ENCODE assay signal across 11 cellular contexts in the genomic region with DNA sequence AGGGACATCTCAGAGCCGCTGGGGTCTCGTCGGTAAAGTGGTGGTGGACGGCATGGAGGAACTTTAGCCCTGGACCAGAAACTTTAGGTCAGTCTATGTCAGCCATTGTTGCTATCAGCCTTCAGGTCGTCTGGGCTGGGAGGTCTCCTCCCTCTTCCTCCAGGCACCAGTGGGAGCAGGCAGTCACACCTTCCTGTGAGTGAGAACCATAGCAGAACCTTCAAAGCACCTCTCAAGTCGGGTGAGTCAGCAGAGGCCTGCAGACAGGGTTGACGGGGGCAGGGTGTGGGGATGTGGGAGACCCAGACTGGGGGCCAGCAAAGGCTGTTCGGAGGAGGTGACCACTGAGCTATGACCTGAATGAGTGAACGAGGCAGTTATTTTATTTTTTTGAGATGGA. TPM values are rescaled to one million over a fixed set of nuclear protein-coding genes. Genes with fewer than 3 reads are reported as not detected.
DNase-seq lines count a peak whose midpoint lies in the region; ATAC-seq and TF ChIP-seq lines count a peak whose summit lies in the region.
"Had no signal": no experiment of that assay in that cellular context is flagged by ENCODE, and none has a peak within 500 bp of the region (broad histone marks: within the 10 kb centered on the region; RNA-seq: fewer than 3 reads in every experiment).

No MANE protein-coding gene starts in this region.

- POLR2A ChIA-PET in CD4-positive, alpha-beta T cell (lab: Charles Lee), result no interaction called here
- POLR2A ChIA-PET in naive thymus-derived CD8-positive, alpha-beta T cell (lab: Charles Lee), result interaction anchor here (1.2 kb wide), 1 partner anchor 9 kb away, joined by 5 read pairs; no protein-coding TSS in a partner anchor

- H3K27me3 ChIP-seq in CD4-positive, alpha-beta T cell (ENCODE audit: control insufficient read depth, insufficient read depth, low read length), result no peaks in the 10 kb centered on the region
- H3K27me3 ChIP-seq in RWPE2 (ENCODE audit: insufficient read depth, poor library complexity, severe bottlenecking) (no peaks in the 10 kb centered on the region), testis (no peaks in the 10 kb centered on the region), uterus (no peaks in the 10 kb centered on the region)
- H3K27me3 ChIP-seq: ascending aorta had no signal

- peak; percentile 46 for ATAC-seq in CD4-positive, alpha-beta T cell (ENCODE audit: poor library complexity)
- peak; percentile 81 for ATAC-seq in RWPE2 (ENCODE audit: low read depth)
- peak; percentile 31 for ATAC-seq in naive thymus-derived CD8-positive, alpha-beta T cell

- H3K4me3 ChIP-seq in RWPE2 (ENCODE audit: severe bottlenecking) (no peak overlapping the region), testis (no peak overlapping the region), uterus (no peak overlapping the region)
- H3K4me3 ChIP-seq: ascending aorta had no signal

- H3K27ac ChIP-seq in CD4-positive, alpha-beta T cell (ENCODE audit: low read depth, low read length), result no peak overlapping the region
- peak overlapping the region; percentile 18 for H3K27ac ChIP-seq in RWPE2 (ENCODE audit: poor library complexity, severe bottlenecking)
- H3K27ac ChIP-seq in testis, result no peak overlapping the region
- H3K27ac ChIP-seq in uterus, result no peak overlapping the region
- H3K27ac ChIP-seq: ascending aorta had no signal

- no peaks in the 10 kb centered on the region for H3K9me3 ChIP-seq in CD4-positive, alpha-beta T cell (ENCODE audit: control insufficient read depth, low read length)
- H3K9me3 ChIP-seq in RWPE2 (ENCODE audit: severe bottlenecking) (no peaks in the 10 kb centered on the region), testis (no peaks in the 10 kb centered on the region), uterus (no peaks in the 10 kb centered on the region)
- H3K9me3 ChIP-seq: ascending aorta had no signal

- peaks cover 22% of the 10 kb centered on the region for H3K4me1 Mint-ChIP-seq in CD4-positive, alpha-beta T cell (ENCODE audit: low read depth)
- peaks cover 35% of the 10 kb centered on the region for H3K4me1 Mint-ChIP-seq in activated naive CD4-positive, alpha-beta T cell treated with anti-CD3 and anti-CD28 coated beads, Interleukin-2, amount 10 ng/mL, durations not matched to agents 7 days and 5 days
- peaks cover 6 to 20% (median 19%) of the 10 kb centered on the region in 4 donors for H3K4me1 Mint-ChIP-seq in naive thymus-derived CD8-positive, alpha-beta T cell

- H3K36me3 Mint-ChIP-seq in CD4-positive, alpha-beta T cell (ENCODE audit: low read depth), result no peaks in the 10 kb centered on the region
- H3K36me3 Mint-ChIP-seq in activated naive CD4-positive, alpha-beta T cell treated with anti-CD3 and anti-CD28 coated beads, Interleukin-2, amount 10 ng/mL, durations not matched to agents 7 days and 5 days, result no peaks in the 10 kb centered on the region
- H3K36me3 Mint-ChIP-seq in naive thymus-derived CD8-positive, alpha-beta T cell, result no peaks in the 10 kb centered on the region

- peak overlapping the region; percentile 64 for H3K4me3 Mint-ChIP-seq in CD4-positive, alpha-beta T cell
- H3K4me3 Mint-ChIP-seq in activated naive CD4-positive, alpha-beta T cell treated with anti-CD3 and anti-CD28 coated beads, Interleukin-2, amount 10 ng/mL, durations not matched to agents 7 days and 5 days, result no peak overlapping the region
- H3K4me3 Mint-ChIP-seq in naive thymus-derived CD8-positive, alpha-beta T cell, result peak overlapping the region in 3 of 10 donors; percentile 14 to 63 (median 52)

- DNase-seq in CD4-positive, alpha-beta T cell, result peak in 9 of 10 experiments; percentile 31 to 64 (median 46)
- DNase-seq in RWPE2 (ENCODE audit: low spot score) (no peak), LoVo (ENCODE audit: low spot score) (no peak), RKO (ENCODE audit: low spot score) (no peak), testis (no peak), uterus (no peak)
- peak; percentile 69 for DNase-seq in activated naive CD4-positive, alpha-beta T cell treated with anti-CD3 and anti-CD28 coated beads, Interleukin-2, amount 10 ng/mL, durations not matched to agents 7 days and 5 days
- DNase-seq in naive thymus-derived CD8-positive, alpha-beta T cell, result peak in 2 of 10 donors; percentile 33 to 39
- DNase-seq: MV-4-11, SHP77 had no signal

- intact Hi-C loops in CD4-positive, alpha-beta T cell (cut with DNase I, micrococcal nuclease), result no loop called here
- intact Hi-C loops in testis (cut with DNase I; ENCODE audit: low total_unique reads) (no loop called here), uterus (cut with DNase I; ENCODE audit: low total_unique reads) (no loop called here)

- TF ChIP-seq CTCF in CD4-positive, alpha-beta T cell (IDR thresholded peaks at IDR 0.05), result no peak
- TF ChIP-seq CTCF in RWPE2 (IDR thresholded peaks at IDR 0.05; ENCODE audit: poor library complexity, severe bottlenecking), result no peak
- no peak for TF ChIP-seq CTCF in testis (IDR thresholded peaks at IDR 0.05)
- no peak for TF ChIP-seq CTCF in uterus (IDR thresholded peaks at IDR 0.05)

- WGBS in testis, 2 donors, result 81 to 82% methylated on average over 9 of the region's 9 CpGs

- CTCF ChIA-PET in CD4-positive, alpha-beta T cell (lab: Charles Lee), result interaction anchor here (1.6 kb wide), 1 partner anchor 76 kb away, joined by 3 read pairs; no protein-coding TSS in a partner anchor
- CTCF ChIA-PET in activated naive CD4-positive, alpha-beta T cell treated with anti-CD3 and anti-CD28 coated beads, Interleukin-2, amount 10 ng/mL, durations not matched to agents 7 days and 5 days (lab: Charles Lee), result no interaction called here

- TF ChIP-seq POLR2A in testis (IDR thresholded peaks at IDR 0.05), result no peak
- no peak for TF ChIP-seq POLR2A in uterus (IDR thresholded peaks at IDR 0.05)

- no peaks in the 10 kb centered on the region for H3K36me3 ChIP-seq in RWPE2 (ENCODE audit: low read depth)
- H3K36me3 ChIP-seq in testis (ENCODE audit: low read depth, missing control alignments), result no peaks in the 10 kb centered on the region
- no peaks in the 10 kb centered on the region for H3K36me3 ChIP-seq in uterus
- H3K36me3 ChIP-seq: ascending aorta had no signal

- H3K27me3 Mint-ChIP-seq in CD4-positive, alpha-beta T cell, result no peaks in the 10 kb centered on the region
- H3K27me3 Mint-ChIP-seq in activated naive CD4-positive, alpha-beta T cell treated with anti-CD3 and anti-CD28 coated beads, Interleukin-2, amount 10 ng/mL, durations not matched to agents 7 days and 5 days, result no peaks in the 10 kb centered on the region
- H3K27me3 Mint-ChIP-seq in naive thymus-derived CD8-positive, alpha-beta T cell, result no peaks in the 10 kb centered on the region

- no peaks in the 10 kb centered on the region for H3K9me3 Mint-ChIP-seq in CD4-positive, alpha-beta T cell
- H3K9me3 Mint-ChIP-seq in activated naive CD4-positive, alpha-beta T cell treated with anti-CD3 and anti-CD28 coated beads, Interleukin-2, amount 10 ng/mL, durations not matched to agents 7 days and 5 days, result no peaks in the 10 kb centered on the region
- no peaks in the 10 kb centered on the region for H3K9me3 Mint-ChIP-seq in naive thymus-derived CD8-positive, alpha-beta T cell

- H3K4me1 ChIP-seq in RWPE2 (ENCODE audit: insufficient read depth, poor library complexity, severe bottlenecking) (peaks cover 6% of the 10 kb centered on the region), testis (no peaks in the 10 kb centered on the region), uterus (no peaks in the 10 kb centered on the region)

- H3K27ac Mint-ChIP-seq in CD4-positive, alpha-beta T cell, result peak overlapping the region; percentile 72
- peak overlapping the region; percentile 66 for H3K27ac Mint-ChIP-seq in activated naive CD4-positive, alpha-beta T cell treated with anti-CD3 and anti-CD28 coated beads, Interleukin-2, amount 10 ng/mL, durations not matched to agents 7 days and 5 days
- H3K27ac Mint-ChIP-seq in naive thymus-derived CD8-positive, alpha-beta T cell, result peak overlapping the region in 8 of 10 donors; percentile 13 to 95 (median 78)

RNA-seq across cellular contexts. Expression of a gene that starts 15.4 kb away (rescaled TPM):
- total RNA-seq in CD4-positive, alpha-beta T cell, result 100 to 1,000 TPM; 126 to 137 TPM
- total RNA-seq in naive thymus-derived CD8-positive, alpha-beta T cell, result 10 to 100 TPM; 69.7 to 82.4 TPM
- 1 to 10 TPM in 2 of 3 donors, under 1 TPM in 1; 0.68 to 2.3 (median 1.0) TPM for polyA plus RNA-seq in naive thymus-derived CD8-positive, alpha-beta T cell
- 10 to 100 TPM; 58.9 to 65.0 TPM for total RNA-seq in testis
- polyA plus RNA-seq in testis (ENCODE audit: insufficient read depth, low read depth, low replicate concordance), result 34.3 TPM
- 100 to 1,000 TPM in 1 of 4 donors, 10 to 100 TPM in 1, 1 to 10 TPM in 2; 4.4 to 107 (median 10.7) TPM for total RNA-seq in uterus

RNA-seq across cellular contexts. Expression of a gene that starts 16.2 kb away (rescaled TPM):
- total RNA-seq in CD4-positive, alpha-beta T cell, result 10 to 100 TPM; 49.7 to 53.0 TPM
- total RNA-seq in naive thymus-derived CD8-positive, alpha-beta T cell, result 10 to 100 TPM; 91.5 to 96.0 TPM
- 10 to 100 TPM; 12.3 to 43.9 (median 20.3) TPM for polyA plus RNA-seq in naive thymus-derived CD8-positive, alpha-beta T cell
- total RNA-seq in testis (100 to 1,000 TPM; 194 to 209 TPM), uterus (10 to 100 TPM; 17.4 to 62.8 (median 43.3) TPM)
- polyA plus RNA-seq in testis (ENCODE audit: insufficient read depth, low read depth, low replicate concordance), result 197 TPM

RNA-seq across cellular contexts. Expression of a gene that starts 48.4 kb away (rescaled TPM):
- under 1 TPM in 1 of 2 experiments, not detected in 1; 0.22 TPM for total RNA-seq in CD4-positive, alpha-beta T cell
- total RNA-seq in naive thymus-derived CD8-positive, alpha-beta T cell, result not detected
- polyA plus RNA-seq in naive thymus-derived CD8-positive, alpha-beta T cell, result not detected
- total RNA-seq in testis (1 to 10 TPM; 5.2 to 6.6 TPM), uterus (1 to 10 TPM in 2 of 4 donors, under 1 TPM in 1, not detected in 1; 0.26 to 1.5 (median 1.0) TPM)
- 1.5 TPM for polyA plus RNA-seq in testis (ENCODE audit: insufficient read depth, low read depth, low replicate concordance)

RNA-seq across cellular contexts. Expression of a gene that starts 52.1 kb away (rescaled TPM):
- 10 to 100 TPM; 77.6 to 92.6 TPM for total RNA-seq in CD4-positive, alpha-beta T cell
- 10 to 100 TPM; 83.9 to 89.0 TPM for total RNA-seq in naive thymus-derived CD8-positive, alpha-beta T cell
- polyA plus RNA-seq in naive thymus-derived CD8-positive, alpha-beta T cell, result 100 to 1,000 TPM; 214 to 264 (median 262) TPM
- total RNA-seq in testis (100 to 1,000 TPM; 104 to 166 TPM), uterus (100 to 1,000 TPM in 2 of 4 donors, 10 to 100 TPM in 1, 1 to 10 TPM in 1; 4.7 to 164 (median 68.9) TPM)
- polyA plus RNA-seq in testis (ENCODE audit: insufficient read depth, low read depth, low replicate concordance), result 94.5 TPM

RNA-seq across cellular contexts. Expression of a gene that starts 59.0 kb away (rescaled TPM):
- total RNA-seq in CD4-positive, alpha-beta T cell, result 100 to 1,000 TPM; 214 to 228 TPM
- 10 to 100 TPM; 31.2 to 35.4 TPM for total RNA-seq in naive thymus-derived CD8-positive, alpha-beta T cell
- polyA plus RNA-seq in naive thymus-derived CD8-positive, alpha-beta T cell, result 1 to 10 TPM; 1.1 to 8.2 (median 6.6) TPM
- total RNA-seq in testis (10 to 100 TPM; 38.2 to 42.4 TPM), uterus (100 to 1,000 TPM in 1 of 4 donors, 10 to 100 TPM in 2, under 1 TPM in 1; 0.77 to 108 (median 15.0) TPM)
- 30.3 TPM for polyA plus RNA-seq in testis (ENCODE audit: insufficient read depth, low read depth, low replicate concordance)

Comparison
In these comparisons a context has a peak if more than half of its experiments do, and no peak if none do; other contexts are left out.
1. ATAC-seq: peak in every context shown above with its lines; median percentile 81 in RWPE2; 46 in CD4-positive, alpha-beta T cell; 31 in naive thymus-derived CD8-positive, alpha-beta T cell.
2. DNase-seq: peak in CD4-positive, alpha-beta T cell (9 of 10) and activated naive CD4-positive, alpha-beta T cell treated with anti-CD3 and anti-CD28 coated beads, Interleukin-2, amount 10 ng/mL, durations not matched to agents 7 days and 5 days (single experiment); none in RWPE2 (single experiment), LoVo (single experiment), RKO (single experiment), testis (single experiment) and uterus (0 of 2).
3. Peak in every context shown above with its lines, with median percentiles within 50 percentile points of each other: H3K27ac Mint-ChIP-seq.